9 cellular contexts compared by ENCODE assay signal in genomic region chr18:9082763-9083510, GRCh38. TPM values are rescaled to one million over a fixed set of nuclear protein-coding genes. Genes with fewer than 3 reads are reported as not detected.
DNase-seq lines count a peak whose midpoint lies in the region; ATAC-seq and TF ChIP-seq lines count a peak whose summit lies in the region.
"Had no signal": no experiment of that assay in that cellular context is flagged by ENCODE, and none has a peak within 500 bp of the region (broad histone marks: within the 10 kb centered on the region; RNA-seq: fewer than 3 reads in every experiment).

No MANE protein-coding gene starts in this region.

- intact Hi-C loops in Right ventricle myocardium superior (cut with DNase I) (no loop called here), left ventricle myocardium inferior (cut with micrococcal nuclease) (no loop called here)

- H3K4me1 ChIP-seq in left ventricle myocardium inferior: no peaks in the 10 kb centered on the region
- H3K4me1 ChIP-seq: BLaER1 had no signal

- H3K27ac ChIP-seq in left ventricle myocardium inferior (replicated peaks): no peak overlapping the region
- H3K27ac ChIP-seq: BLaER1 had no signal

- H3K27me3 ChIP-seq in left ventricle myocardium inferior (ENCODE audit: low read depth): no peaks in the 10 kb centered on the region
- H3K27me3 ChIP-seq: BLaER1 had no signal

- no peak for TF ChIP-seq CTCF in left ventricle myocardium inferior (IDR thresholded peaks at IDR 0.05; ENCODE audit: borderline replicate concordance)

- H3K36me3 ChIP-seq in left ventricle myocardium inferior: no peaks in the 10 kb centered on the region
- H3K36me3 ChIP-seq: BLaER1 had no signal

- no peaks in the 10 kb centered on the region for H3K9me3 ChIP-seq in left ventricle myocardium inferior (replicated peaks)
- H3K9me3 ChIP-seq: BLaER1 had no signal

- no peak overlapping the region for H3K4me3 ChIP-seq in left ventricle myocardium inferior
- H3K4me3 ChIP-seq: BLaER1 had no signal

- ATAC-seq in Right ventricle myocardium superior (ENCODE audit: poor library complexity): peak; percentile 71
- ATAC-seq in HG03342 (IDR thresholded peaks at IDR 0.05; ENCODE audit: unreplicated experiment): peak; percentile 80

- in situ Hi-C loops in G401 (cut with HindIII; ENCODE audit: low sequenced_read_pairs): no loop called here

- no peak for DNase-seq in Right ventricle myocardium superior
- no peak for DNase-seq in left ventricle myocardium inferior
- peak; percentile 45 for DNase-seq in activated T-cell treated with anti-CD3 and anti-CD28 coated beads for 4 hours
- DNase-seq in stimulated activated CD4-positive, alpha-beta T cell treated with anti-CD3 and anti-CD28 coated beads, Interleukin-2, amount 100 ng/mL, for 24 hours: peak; percentile 38 to 60
- no peak for DNase-seq in G401 (ENCODE audit: low spot score)
- DNase-seq in NCI-H146 treated with DMSO at 0.1 percent for 48 hours (lab: John Stamatoyannopoulos, UW; ENCODE audit: unreplicated experiment): no peak
- DNase-seq in kidney tubule cell (ENCODE audit: low spot score): no peak

RNA-seq across cellular contexts. Expression of gene NDUFV2, which starts 19.6 kb away (rescaled TPM):
- 521 TPM for total RNA-seq in Right ventricle myocardium superior
- 455 TPM for total RNA-seq in left ventricle myocardium inferior
- 221 and 286 TPM in 2 replicates for total RNA-seq in G401 (2014; rRNA removed; shearing (Covaris generic))

RNA-seq across cellular contexts. Expression of gene ANKRD12, which starts 53.6 kb away (rescaled TPM):
- total RNA-seq in Right ventricle myocardium superior (39.9 TPM), left ventricle myocardium inferior (49.3 TPM)
- 3.3 and 7.9 TPM in 2 replicates for total RNA-seq in G401 (2014; rRNA removed; shearing (Covaris generic))

Comparison
In these comparisons a context has a peak if more than half of its experiments do, and no peak if none do; other contexts are left out.
1. DNase-seq: peak in activated T-cell treated with anti-CD3 and anti-CD28 coated beads for 4 hours (single experiment) and stimulated activated CD4-positive, alpha-beta T cell treated with anti-CD3 and anti-CD28 coated beads, Interleukin-2, amount 100 ng/mL, for 24 hours (2 of 2); none in Right ventricle myocardium superior (single experiment), left ventricle myocardium inferior (single experiment), G401 (single experiment), NCI-H146 treated with DMSO at 0.1 percent for 48 hours (single experiment) and kidney tubule cell (single experiment).